ENCODE assay signal across 7 cellular contexts in the genomic region with DNA sequence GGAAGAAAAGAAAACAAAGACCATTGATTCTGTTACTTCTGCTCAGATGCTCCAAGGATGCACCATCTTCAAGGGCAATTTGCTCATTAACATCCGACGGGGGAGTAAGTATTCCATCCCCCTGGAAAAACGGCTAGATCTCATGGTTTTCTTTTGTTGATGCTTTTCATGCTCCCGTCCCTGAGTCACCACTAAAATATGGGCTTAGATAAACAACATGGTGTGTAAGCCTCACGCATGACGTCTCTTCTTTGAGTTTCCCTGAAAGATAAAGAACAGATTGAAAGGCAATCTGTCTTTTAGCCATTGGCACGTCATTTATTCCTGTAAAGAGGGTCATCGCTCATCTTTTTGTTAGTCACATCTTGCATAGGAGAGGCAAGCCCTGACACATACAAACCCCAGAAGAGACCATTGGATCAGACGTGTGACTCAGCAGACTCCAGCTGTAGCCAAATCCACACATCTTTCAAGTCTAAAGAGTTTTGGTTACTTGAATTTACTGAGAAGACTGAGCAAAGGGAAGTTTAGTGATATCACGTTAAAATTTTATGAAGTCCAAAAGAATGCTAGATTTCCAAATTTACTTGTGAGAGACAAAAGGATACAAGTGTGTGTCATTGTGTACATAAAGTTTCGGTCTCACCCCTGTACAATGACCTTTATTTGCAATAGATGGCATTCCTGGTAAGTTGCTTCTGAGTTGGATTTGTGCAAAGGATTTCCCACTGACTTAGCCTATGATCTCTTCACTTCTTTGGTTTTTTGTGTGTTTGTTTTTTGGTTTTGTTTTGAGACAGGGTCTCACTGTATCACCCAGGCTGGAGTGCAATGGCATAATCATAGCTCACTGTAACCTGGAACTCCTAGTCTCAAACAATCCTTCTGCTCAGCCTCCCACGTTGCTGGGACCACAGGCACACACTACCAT.
DNase-seq lines count a peak whose midpoint lies in the region; FAIRE-seq and TF ChIP-seq lines count a peak whose summit lies in the region.

No MANE protein-coding gene starts in this region.

- peak overlapping the region; percentile 64 to 74 for H3K27ac ChIP-seq in ascending aorta
- H3K27ac ChIP-seq in transverse colon, result peak overlapping the region; percentile 46 to 74 (median 71)

- H3K36me3 ChIP-seq in ascending aorta, result peaks cover 2% of the 10 kb centered on the region in 2 donors
- no peaks in the 10 kb centered on the region for H3K36me3 ChIP-seq in transverse colon

- H3K9me3 ChIP-seq in ascending aorta, result no peaks in the 10 kb centered on the region
- H3K9me3 ChIP-seq in transverse colon, result no peaks in the 10 kb centered on the region

- no peak overlapping the region for H3K4me3 ChIP-seq in ascending aorta
- H3K4me3 ChIP-seq in transverse colon, result no peak overlapping the region

- in situ Hi-C loops in transverse colon (cut with MboI; ENCODE audit: low pct_ligation_motif_present in 1 of 4, low pct_unique_long_range_greater_than_20kb in 1 of 4, low sequenced_read_pairs in 3 of 4), result loop anchor here in 2 of 4 donors (25.0 kb wide), 1 partner anchor 385 kb away; no protein-coding TSS in a partner anchor

- TF ChIP-seq CTCF in ascending aorta (IDR thresholded peaks at IDR 0.05) (no peak), transverse colon (IDR thresholded peaks at IDR 0.05) (no peak)

- TF ChIP-seq POLR2A in transverse colon (IDR thresholded peaks at IDR 0.05), result no peak

- peak; percentile 80 for DNase-seq in HTR-8/SVneo (ENCODE audit: insufficient read length, low spot score)
- peak in 1 of 2 donors; percentile 85 for DNase-seq in ascending aorta (ENCODE audit: low spot score in 2 of 2)
- DNase-seq in iris pigment epithelial cell (ENCODE audit: low read depth), result peak; percentile 100
- DNase-seq in transverse colon, result no peak
- no peak for DNase-seq in activated gamma-delta T cell treated with Interleukin-2 at 50 U/mL for 16 hours
- no peak for DNase-seq in DMS114 treated with DMSO at 0.1 percent for 48 hours (lab: John Stamatoyannopoulos, UW; ENCODE audit: unreplicated experiment)
- DNase-seq in NCI-H1436 treated with DMSO at 0.1 percent for 48 hours (lab: John Stamatoyannopoulos, UW), result no peak

- peak; percentile 69 for FAIRE-seq in HTR-8/SVneo (lab: Jason Lieb, UNC)

- H3K4me1 ChIP-seq in ascending aorta (peaks cover 0 to 29% of the 10 kb centered on the region in 2 donors), transverse colon (peaks cover 0 to 16% (median 0%) of the 10 kb centered on the region in 4 donors)

- no peaks in the 10 kb centered on the region for H3K27me3 ChIP-seq in ascending aorta
- no peaks in the 10 kb centered on the region for H3K27me3 ChIP-seq in transverse colon

- WGBS in transverse colon (ENCODE audit: low coverage in 1 of 2), 2 donors, result 68% methylated on average over 10 to 12 of the region's 12 CpGs

- peak; percentile 88 for TF ChIP-seq EP300 in transverse colon (IDR thresholded peaks at IDR 0.05; ENCODE audit: low read depth)

- intact Hi-C loops in ascending aorta (cut with DNase I), result loop anchor here (1.0 to 2.0 kb wide), 2 partner anchors 12 to 18 kb away; no protein-coding TSS in a partner anchor
- intact Hi-C loops in transverse colon (cut with DNase I; ENCODE audit: low total_unique reads), result no loop called here

Comparison
In these comparisons a context has a peak if more than half of its experiments do, and no peak if none do; other contexts are left out.
1. DNase-seq: peak in HTR-8/SVneo (single experiment) and iris pigment epithelial cell (single experiment); none in transverse colon (single experiment), activated gamma-delta T cell treated with Interleukin-2 at 50 U/mL for 16 hours (single experiment), DMS114 treated with DMSO at 0.1 percent for 48 hours (single experiment) and NCI-H1436 treated with DMSO at 0.1 percent for 48 hours (single experiment).